In the genomic region with DNA sequence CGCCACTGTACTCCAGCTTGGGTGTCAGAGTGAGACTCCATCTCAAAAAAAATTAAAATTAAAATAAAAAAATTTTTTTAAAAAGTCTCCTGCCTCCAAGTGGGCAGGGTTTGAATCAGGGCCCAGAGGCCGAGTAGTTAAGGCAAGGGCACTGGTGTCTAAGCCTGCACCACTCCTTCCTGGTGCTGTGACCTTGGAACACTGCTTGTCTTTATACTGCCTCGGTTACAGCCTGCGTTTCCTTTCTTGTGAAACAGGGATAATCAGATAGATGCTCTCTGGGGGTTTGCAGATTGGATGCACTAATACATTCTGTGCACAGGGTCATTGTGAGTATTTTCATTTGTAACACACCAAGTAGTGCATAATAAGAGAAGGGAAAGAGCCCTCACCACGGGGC, we compare ENCODE assay signal across 21 cellular contexts. TPM values are rescaled to one million over a fixed set of nuclear protein-coding genes. Genes with fewer than 3 reads are reported as not detected.
A peak's percentile ranks its signal among the peaks of the same experiment; 100 is the strongest.
DNase-seq lines count a peak whose midpoint lies in the region; ATAC-seq and TF ChIP-seq lines count a peak whose summit lies in the region.
"Had no signal": no experiment of that assay in that cellular context is flagged by ENCODE, and none has a peak within 500 bp of the region (broad histone marks: within the 10 kb centered on the region; RNA-seq: fewer than 3 reads in every experiment).

No MANE protein-coding gene starts in this region.

- H3K36me3 ChIP-seq in ACC112 (ENCODE audit: insufficient read depth, low read length) (no peaks in the 10 kb centered on the region), PC-3 (ENCODE audit: low read depth, low read length) (no peaks in the 10 kb centered on the region), gastrocnemius medialis (no peaks in the 10 kb centered on the region), sigmoid colon (no peaks in the 10 kb centered on the region)
- H3K36me3 ChIP-seq: BE2C had no signal

- H3K4me3 ChIP-seq in ACC112 (ENCODE audit: low read depth, low read length) (0 out of 2 replicates have a peak overlapping the region, but pooled peaks have one; percentile 9), PC-3 (ENCODE audit: low read length) (no peak overlapping the region), gastrocnemius medialis (no peak overlapping the region), sigmoid colon (no peak overlapping the region)
- H3K4me3 ChIP-seq: GM23248 had no signal

- no peak for TF ChIP-seq EP300 in sigmoid colon (IDR thresholded peaks at IDR 0.05)

- no peaks in the 10 kb centered on the region for H4K20me1 ChIP-seq in PC-3 (ENCODE audit: low read length)

- peaks cover 37% of the 10 kb centered on the region for H3K4me1 ChIP-seq in ACC112 (ENCODE audit: control insufficient read depth, insufficient read depth, low read length, unreplicated experiment)
- H3K4me1 ChIP-seq in PC-3 (ENCODE audit: insufficient read depth, low read length) = peaks cover 57% of the 10 kb centered on the region
- H3K4me1 ChIP-seq in gastrocnemius medialis = no peaks in the 10 kb centered on the region
- H3K4me1 ChIP-seq in sigmoid colon = no peaks in the 10 kb centered on the region
- H3K4me1 ChIP-seq: BE2C had no signal

- peak overlapping the region; percentile 61; the same call in 1 of the 2 replicates for H3K4me2 ChIP-seq in PC-3 (ENCODE audit: low read length)

- H3K79me2 ChIP-seq in ACC112 (ENCODE audit: control insufficient read depth, insufficient read depth, low read length, unreplicated experiment) = no peaks in the 10 kb centered on the region
- H3K79me2 ChIP-seq in PC-3 (ENCODE audit: low read length) = no peaks in the 10 kb centered on the region; the same call in 1 of the 2 replicates

- in situ Hi-C loops in gastrocnemius medialis (cut with MboI; ENCODE audit: low sequenced_read_pairs in 4 of 4) = no loop called here

- CTCF ChIA-PET in PC-3 (lab: Charles Lee) = no interaction called here

- POLR2A ChIA-PET in PC-3 (lab: Charles Lee; ENCODE audit: unreplicated experiment) = no interaction called here

- H3K9me2 ChIP-seq in PC-3 (replicated peaks; ENCODE audit: low read length) = no peaks in the 10 kb centered on the region

- DNase-seq in PC-3 = no peak
- no peak for DNase-seq in epithelial cell of prostate (ENCODE audit: low read depth, low spot score)
- DNase-seq in nephron progenitor cell = no peak
- DNase-seq in pons (ENCODE audit: low spot score) = no peak
- no peak for DNase-seq in gastrocnemius medialis
- no peak for DNase-seq in sigmoid colon
- DNase-seq: BE2C; CD8-positive, alpha-beta T cell; DMS79; GM23248; HCEC 1CT; NCI-H1436; NCI-H2029 treated with DMSO at 0.1 percent for 48 hours; NCI-H2171 treated with DMSO at 0.1 percent for 48 hours; NCI-H748 treated with DMSO at 0.1 percent for 48 hours; SHP77 treated with DMSO at 0.1 percent for 48 hours had no signal

- no peaks in the 10 kb centered on the region for H3K9me3 Mint-ChIP-seq in nephron progenitor cell
- H3K9me3 Mint-ChIP-seq: CD8-positive, alpha-beta T cell had no signal

- WGBS in sigmoid colon, 2 donors = 30 to 69% methylated on average over 5 of the region's 5 CpGs

- TF ChIP-seq CTCF in PC-3 (conservative IDR thresholded peaks at IDR 0.05; ENCODE audit: low read depth, low read length) = no peak
- no peak for TF ChIP-seq CTCF in nephron progenitor cell (IDR thresholded peaks at IDR 0.05)
- no peak for TF ChIP-seq CTCF in gastrocnemius medialis (IDR thresholded peaks at IDR 0.05 in 4 of 5, conservative IDR thresholded peaks at IDR 0.05 in 1 of 5)
- TF ChIP-seq CTCF in sigmoid colon (IDR thresholded peaks at IDR 0.05) = no peak

- H3K9me3 ChIP-seq in PC-3 (ENCODE audit: low read length) (no peaks in the 10 kb centered on the region), gastrocnemius medialis (no peaks in the 10 kb centered on the region), sigmoid colon (no peaks in the 10 kb centered on the region)
- H3K9me3 ChIP-seq: BE2C had no signal

- H3K27me3 ChIP-seq in ACC112 (ENCODE audit: insufficient read depth, low read length) (no peaks in the 10 kb centered on the region), PC-3 (ENCODE audit: low read length) (no peaks in the 10 kb centered on the region), gastrocnemius medialis (peaks cover 0 to 3% (median 0%) of the 10 kb centered on the region in 3 donors), sigmoid colon (no peaks in the 10 kb centered on the region)
- H3K27me3 ChIP-seq: BE2C had no signal

- H3K9ac ChIP-seq in PC-3 (ENCODE audit: low read length) = no peak overlapping the region
- H3K9ac ChIP-seq: GM23248 had no signal

- no peak for TF ChIP-seq POLR2A in gastrocnemius medialis (IDR thresholded peaks at IDR 0.05)
- TF ChIP-seq POLR2A in sigmoid colon (IDR thresholded peaks at IDR 0.05) = no peak

- H3K4me3 Mint-ChIP-seq in nephron progenitor cell = no peak overlapping the region
- H3K4me3 Mint-ChIP-seq: CD8-positive, alpha-beta T cell had no signal

- no peak overlapping the region for H2AFZ ChIP-seq in ACC112 (ENCODE audit: low read length, unreplicated experiment)
- H2AFZ ChIP-seq in PC-3 (ENCODE audit: low read length) = no peak overlapping the region
- H2AFZ ChIP-seq: GM23248 had no signal

- H3F3A ChIP-seq in PC-3 (ENCODE audit: low read length, unreplicated experiment) = peaks cover 4% of the 10 kb centered on the region

- no peaks in the 10 kb centered on the region for H3K36me3 Mint-ChIP-seq in nephron progenitor cell (ENCODE audit: low read depth)
- H3K36me3 Mint-ChIP-seq: CD8-positive, alpha-beta T cell had no signal

- peaks cover 38% of the 10 kb centered on the region for H3K4me1 Mint-ChIP-seq in nephron progenitor cell

- intact Hi-C loops in PC-3 (cut with micrococcal nuclease) (no loop called here), gastrocnemius medialis (cut with DNase I; ENCODE audit: low total_unique reads) (no loop called here), sigmoid colon (cut with DNase I) (no loop called here)

- H3K27ac Mint-ChIP-seq in nephron progenitor cell = peak overlapping the region; percentile 15
- H3K27ac Mint-ChIP-seq: CD8-positive, alpha-beta T cell had no signal

- H3K27ac ChIP-seq in ACC112 (ENCODE audit: low read depth, low read length) (peak overlapping the region; percentile 89), PC-3 (ENCODE audit: low read length) (peak overlapping the region; percentile 92), epithelial cell of prostate (peak overlapping the region; percentile 78), gastrocnemius medialis (no peak overlapping the region), sigmoid colon (no peak overlapping the region)
- H3K27ac ChIP-seq: GM23248, HL-60 had no signal

- peaks cover 13% of the 10 kb centered on the region for H3K27me3 Mint-ChIP-seq in nephron progenitor cell (ENCODE audit: low read depth, poor library complexity)

- ATAC-seq in PC-3 = no peak
- ATAC-seq in GM19455 (IDR thresholded peaks at IDR 0.05; ENCODE audit: unreplicated experiment) = no peak
- ATAC-seq in gastrocnemius medialis = no peak
- ATAC-seq: CD8-positive, alpha-beta T cell; Panc1; SK-N-SH treated with all-trans-retinoic acid at 6 μM for 48 hours had no signal

- BruUV-seq in PC-3 (replicated peaks; lab: Mats Ljungman, UMichigan) = no TSS peak

RNA-seq across cellular contexts. Expression of gene EFHD2, which starts 58.4 kb away (rescaled TPM):
- total RNA-seq in PC-3 (2014; rRNA removed) (192 and 271 TPM in 2 replicates), gastrocnemius medialis (1 to 10 TPM; 2.9 to 8.1 (median 5.3) TPM), sigmoid colon (10 to 100 TPM; 32.7 to 47.4 (median 37.3) TPM)
- polyA plus RNA-seq in sigmoid colon = 100 to 1,000 TPM; 157 to 181 (median 177) TPM

Comparison
In these comparisons a context has a peak if more than half of its experiments do, and no peak if none do; other contexts are left out.
1. H3K27ac ChIP-seq: peak in ACC112 (single experiment), PC-3 (single experiment) and epithelial cell of prostate (single experiment); none in gastrocnemius medialis (0 of 4) and sigmoid colon (0 of 4).